In genomic region chr19:31803819-31804446, GRCh38 we compare ENCODE assay signal across 20 cellular contexts.
DNase-seq lines count a peak whose midpoint lies in the region; ATAC-seq, FAIRE-seq and TF ChIP-seq lines count a peak whose summit lies in the region.
"Had no signal": no experiment of that assay in that cellular context is flagged by ENCODE, and none has a peak within 500 bp of the region (broad histone marks: within the 10 kb centered on the region; RNA-seq: fewer than 3 reads in every experiment).

No MANE protein-coding gene starts in this region.

- POLR2A ChIA-PET in K562 (lab: Yijun Ruan, JAX) = interaction anchor here (0.6 kb wide), 1 partner anchor 219 kb away, joined by 3 read pairs; no protein-coding TSS in a partner anchor

- H3K4me2 ChIP-seq in K562 (ENCODE audit: insufficient read depth, low read length) = no peak overlapping the region
- H3K4me2 ChIP-seq: GM23338 had no signal

- H3K4me1 Mint-ChIP-seq in mesothelial cell of epicardium = peaks cover 46% of the 10 kb centered on the region
- H3K4me1 Mint-ChIP-seq: CD4-positive, CD25-positive, alpha-beta regulatory T cell; CD8-positive, alpha-beta memory T cell had no signal

- no peaks in the 10 kb centered on the region for H4K20me1 ChIP-seq in K562 (replicated peaks; ENCODE audit: control insufficient read depth, insufficient read depth, low read length)

- H3K9me1 ChIP-seq in K562 (ENCODE audit: control insufficient read depth, insufficient read depth, low read length) = no peaks in the 10 kb centered on the region

- in situ Hi-C loops in K562 (cut with MboI) = no loop called here

- H3K36me3 ChIP-seq in K562 (ENCODE audit: control insufficient read depth, insufficient read depth, low read length) (no peaks in the 10 kb centered on the region), left lung (no peaks in the 10 kb centered on the region), breast epithelium (no peaks in the 10 kb centered on the region)
- H3K36me3 ChIP-seq: BE2C had no signal

- no peak for TF ChIP-seq CTCF in K562 (IDR thresholded peaks at IDR 0.05 in 2 of 3, conservative IDR thresholded peaks at IDR 0.05 in 1 of 3; ENCODE audit: insufficient read depth in 2 of 3, low read depth in 1 of 3, low read length in 3 of 3)
- no peak for TF ChIP-seq CTCF in left lung (IDR thresholded peaks at IDR 0.05)
- TF ChIP-seq CTCF in mesothelial cell of epicardium (IDR thresholded peaks at IDR 0.05; ENCODE audit: unreplicated experiment) = no peak
- TF ChIP-seq CTCF in GM10266 (IDR thresholded peaks at IDR 0.05; ENCODE audit: control insufficient read depth, insufficient read depth, low read depth, missing control alignments) = no peak
- TF ChIP-seq CTCF in breast epithelium (IDR thresholded peaks at IDR 0.05) = no peak

- no peak overlapping the region for H2AFZ ChIP-seq in K562 (ENCODE audit: low read depth, low read length)
- H2AFZ ChIP-seq: GM23338 had no signal

- H3K79me2 ChIP-seq in K562 (ENCODE audit: control insufficient read depth, insufficient read depth, low read length) = no peaks in the 10 kb centered on the region

- no peaks in the 10 kb centered on the region for H3K9me3 Mint-ChIP-seq in mesothelial cell of epicardium
- H3K9me3 Mint-ChIP-seq: GM23338 had no signal

- H3K9me3 ChIP-seq in K562 (replicated peaks; ENCODE audit: control insufficient read depth, insufficient read depth, low read depth, low read length) (no peaks in the 10 kb centered on the region), left lung (no peaks in the 10 kb centered on the region), breast epithelium (no peaks in the 10 kb centered on the region)
- H3K9me3 ChIP-seq: BE2C, Caco-2 had no signal

- no peak for ATAC-seq in K562
- ATAC-seq in left lung = peak; percentile 82
- ATAC-seq: GM12878, GM23338 had no signal

- FAIRE-seq in K562 (lab: Jason Lieb, UNC) = no peak
- FAIRE-seq: A204.1, D721Med, GM12878, H54 had no signal

- no peaks in the 10 kb centered on the region for H3K36me3 Mint-ChIP-seq in mesothelial cell of epicardium
- H3K36me3 Mint-ChIP-seq: CD4-positive, CD25-positive, alpha-beta regulatory T cell; CD8-positive, alpha-beta memory T cell had no signal

- no peaks in the 10 kb centered on the region for H3K27me3 ChIP-seq in K562 (ENCODE audit: control insufficient read depth in 2 of 2, insufficient read depth in 2 of 2, low read length in 2 of 2)
- no peaks in the 10 kb centered on the region for H3K27me3 ChIP-seq in left lung
- H3K27me3 ChIP-seq in breast epithelium = no peaks in the 10 kb centered on the region
- H3K27me3 ChIP-seq: BE2C had no signal

- TF ChIP-seq RAD21 in K562 (CRISPR knock-in tag; conservative IDR thresholded peaks at IDR 0.05 in 1 of 2, IDR thresholded peaks at IDR 0.05 in 1 of 2) = no peak

- DNase-seq in K562 (ENCODE audit: extremely low read depth in 1 of 4, low spot score in 3 of 4) = no peak
- peak in 1 of 2 donors; percentile 36 for DNase-seq in left lung
- DNase-seq in mesothelial cell of epicardium (ENCODE audit: low spot score in 2 of 2, unreplicated experiment in 2 of 2) = no peak
- DNase-seq in dedifferentiated amniotic fluid mesenchymal stem cell (ENCODE audit: extremely low spot score) = no peak
- DNase-seq in GM10266 (ENCODE audit: extremely low spot score) = no peak
- no peak for DNase-seq in breast epithelium (ENCODE audit: low spot score in 2 of 2)
- DNase-seq: ACHN; BE2C; C1 segment of cervical spinal cord; Caco-2; CD4-positive, CD25-positive, alpha-beta regulatory T cell; CD8-positive, alpha-beta memory T cell; GF-D8; HCEC 1CT; KBM-7 had no signal

- no peaks in the 10 kb centered on the region for H3K27me3 Mint-ChIP-seq in mesothelial cell of epicardium (ENCODE audit: low read depth)
- H3K27me3 Mint-ChIP-seq: CD4-positive, CD25-positive, alpha-beta regulatory T cell; CD8-positive, alpha-beta memory T cell had no signal

- no peaks in the 10 kb centered on the region for H3K4me1 ChIP-seq in K562 (replicated peaks in 1 of 2; ENCODE audit: control insufficient read depth in 2 of 2, insufficient read depth in 2 of 2, low read length in 2 of 2)
- H3K4me1 ChIP-seq in left lung = no peaks in the 10 kb centered on the region
- no peaks in the 10 kb centered on the region for H3K4me1 ChIP-seq in breast epithelium
- H3K4me1 ChIP-seq: BE2C, Caco-2 had no signal

- no peak overlapping the region for H3K4me3 ChIP-seq in K562
- no peak overlapping the region for H3K4me3 ChIP-seq in left lung
- no peak overlapping the region for H3K4me3 ChIP-seq in breast epithelium
- H3K4me3 ChIP-seq: GM12878, GM23338 had no signal

- no peak overlapping the region for H3K9ac ChIP-seq in K562 (ENCODE audit: insufficient read depth in 1 of 2, low read depth in 2 of 2, low read length in 2 of 2)

- no peak overlapping the region for H3K27ac ChIP-seq in K562 (ENCODE audit: extremely low read depth, low read depth, low read length)
- peak overlapping the region in 1 of 2 donors; percentile 13 for H3K27ac ChIP-seq in left lung
- no peak overlapping the region for H3K27ac ChIP-seq in breast epithelium

- TF ChIP-seq EP300 in K562 (IDR thresholded peaks at IDR 0.05; ENCODE audit: low read length) = no peak

- CTCF ChIA-PET in K562 (lab: Yijun Ruan, JAX; ENCODE audit: low intra/inter-chr PET ratio) = no interaction called here

- WGBS in K562 (ENCODE audit: insufficient coverage, low coverage, missing lambda C conversion rate) = 1% methylated on average over 6 of the region's 6 CpGs

- TF ChIP-seq POLR2A in K562 (conservative IDR thresholded peaks at IDR 0.05) (no peak), breast epithelium (IDR thresholded peaks at IDR 0.05) (no peak)

- BruUV-seq in K562 (replicated peaks; lab: Mats Ljungman, UMichigan) = no TSS peak

- intact Hi-C loops in K562 (cut with micrococcal nuclease) (no loop called here), left lung (cut with DNase I) (no loop called here), breast epithelium (cut with DNase I; ENCODE audit: low total_unique reads) (no loop called here)

- peak overlapping the region; percentile 51 for H3K27ac Mint-ChIP-seq in mesothelial cell of epicardium
- H3K27ac Mint-ChIP-seq: CD4-positive, CD25-positive, alpha-beta regulatory T cell; CD8-positive, alpha-beta memory T cell; GM23338 had no signal

- H3K4me3 Mint-ChIP-seq in mesothelial cell of epicardium = no peak overlapping the region
- H3K4me3 Mint-ChIP-seq: CD4-positive, CD25-positive, alpha-beta regulatory T cell; CD8-positive, alpha-beta memory T cell; GM23338 had no signal

TF ChIP-seq in K562, 482 proteins besides CTCF, POLR2A, EP300 and RAD21:
- TF ChIP-seq PKNOX1 (IDR thresholded peaks at IDR 0.05) (peak; percentile 21; the same call in 1 of the 2 replicates), FOXM1 (IDR thresholded peaks at IDR 0.05; ENCODE audit: low read depth) (no peak), FOXM1 (CRISPR knock-in tag; IDR thresholded peaks at IDR 0.05; ENCODE audit: low read depth) (no peak)
